ENCODE assay signal across 24 cellular contexts in genomic region chr3:88596451-88596850, GRCh38.
"Had no signal": no experiment of that assay in that cellular context is flagged by ENCODE, and none has a peak within 500 bp of the region (broad histone marks: within the 10 kb centered on the region; RNA-seq: fewer than 3 reads in every experiment).

No MANE protein-coding gene starts in this region.

- H3K4me3 ChIP-seq: K562 had no signal

- H3K4me1 Mint-ChIP-seq: activated B cell treated with CpG ODN at 0.5 μM for 24 hours; activated CD4-positive, alpha-beta T cell treated with anti-CD3 and anti-CD28 coated beads, Interleukin-2, amount 10 ng/mL, durations not matched to agents 24 days and 14 days; activated CD8-positive, alpha-beta memory T cell treated with anti-CD3 and anti-CD28 coated beads, Interleukin-2, amount 10 ng/mL, durations not matched to agents 7 days and 5 days; brain; central memory CD8-positive, alpha-beta T cell; T-helper 17 cell had no signal

- H3K9me3 Mint-ChIP-seq: activated B cell treated with CpG ODN at 0.5 μM for 24 hours; activated CD4-positive, alpha-beta T cell treated with anti-CD3 and anti-CD28 coated beads, Interleukin-2, amount 10 ng/mL, durations not matched to agents 24 days and 14 days had no signal

- H3K27ac Mint-ChIP-seq: activated B cell treated with CpG ODN at 0.5 μM for 24 hours; activated CD4-positive, alpha-beta T cell treated with anti-CD3 and anti-CD28 coated beads, Interleukin-2, amount 10 ng/mL, durations not matched to agents 24 days and 14 days; activated CD8-positive, alpha-beta memory T cell treated with anti-CD3 and anti-CD28 coated beads, Interleukin-2, amount 10 ng/mL, durations not matched to agents 7 days and 5 days; activated naive CD8-positive, alpha-beta T cell; activated T-cell treated with anti-CD3 and anti-CD28 coated beads, Interleukin-2, amount 50 U/mL, for 24 hours; brain; T-helper 17 cell had no signal

- H3K36me3 Mint-ChIP-seq: activated CD8-positive, alpha-beta memory T cell treated with anti-CD3 and anti-CD28 coated beads, Interleukin-2, amount 10 ng/mL, durations not matched to agents 7 days and 5 days; activated naive CD8-positive, alpha-beta T cell; brain had no signal

- ATAC-seq: activated CD8-positive, alpha-beta memory T cell treated with anti-CD3 and anti-CD28 coated beads, Interleukin-2, amount 10 ng/mL, durations not matched to agents 7 days and 5 days; K562; T-helper 17 cell had no signal

- H3K27me3 Mint-ChIP-seq: activated B cell treated with CpG ODN at 0.5 μM for 24 hours; activated CD4-positive, alpha-beta T cell treated with anti-CD3 and anti-CD28 coated beads, Interleukin-2, amount 10 ng/mL, durations not matched to agents 24 days and 14 days; activated CD8-positive, alpha-beta memory T cell treated with anti-CD3 and anti-CD28 coated beads, Interleukin-2, amount 10 ng/mL, durations not matched to agents 7 days and 5 days; activated naive CD8-positive, alpha-beta T cell; activated T-cell treated with anti-CD3 and anti-CD28 coated beads, Interleukin-2, amount 50 U/mL, for 24 hours; brain; central memory CD8-positive, alpha-beta T cell; T-helper 17 cell had no signal

- DNase-seq: activated B cell treated with CpG ODN at 0.5 μM for 24 hours; activated CD4-positive, alpha-beta T cell treated with anti-CD3 and anti-CD28 coated beads for 1 hour; activated CD4-positive, alpha-beta T cell treated with anti-CD3 and anti-CD28 coated beads, Interleukin-2, amount 10 ng/mL, durations not matched to agents 24 days and 14 days; activated CD4-positive, alpha-beta T cell treated with anti-CD3 and anti-CD28 coated beads, Interleukin-2, amount 50 U/mL, for 48 hours; activated CD8-positive, alpha-beta memory T cell treated with anti-CD3 and anti-CD28 coated beads, Interleukin-2, amount 10 ng/mL, durations not matched to agents 7 days and 5 days; activated effector memory CD4-positive, alpha-beta T cell treated with anti-CD3 and anti-CD28 coated beads, Interleukin-2, amount 50 U/mL, for 16 hours; activated naive CD4-positive, alpha-beta T cell treated with Interleukin-2 at 50 U/mL for 16 hours; activated T-cell treated with anti-CD3 and anti-CD28 coated beads, Interleukin-2, amount 50 U/mL, for 24 hours; amygdala; Karpas-422; MV-4-11; NCI-H1092 treated with DMSO at 0.1 percent for 48 hours; NCI-H1417 treated with DMSO at 0.1 percent for 48 hours; NCI-H1694 treated with DMSO at 0.1 percent for 48 hours; NCI-H2029 treated with DMSO at 0.1 percent for 48 hours; NCI-H446; NCI-H524; SHP77; T-helper 17 cell; T-helper 9 cell had no signal

- H3K4me3 Mint-ChIP-seq: activated B cell treated with CpG ODN at 0.5 μM for 24 hours; activated CD4-positive, alpha-beta T cell treated with anti-CD3 and anti-CD28 coated beads, Interleukin-2, amount 10 ng/mL, durations not matched to agents 24 days and 14 days; activated CD8-positive, alpha-beta memory T cell treated with anti-CD3 and anti-CD28 coated beads, Interleukin-2, amount 10 ng/mL, durations not matched to agents 7 days and 5 days; activated naive CD8-positive, alpha-beta T cell; activated T-cell treated with anti-CD3 and anti-CD28 coated beads, Interleukin-2, amount 50 U/mL, for 24 hours; brain; central memory CD8-positive, alpha-beta T cell; T-helper 17 cell had no signal
